Comparison of ENCODE assay signal across 8 cellular contexts in genomic region chr19:7917292-7918061, GRCh38. TPM values are rescaled to one million over a fixed set of nuclear protein-coding genes. Genes with fewer than 3 reads are reported as not detected.
DNase-seq lines count a peak whose midpoint lies in the region; ATAC-seq and TF ChIP-seq lines count a peak whose summit lies in the region.

No MANE protein-coding gene starts in this region.

- H3K27ac ChIP-seq in SK-N-SH (ENCODE audit: low read depth in 2 of 2, low read length in 1 of 2), result no peak overlapping the region
- peak overlapping the region; percentile 66 to 86 for H3K27ac ChIP-seq in right atrium auricular region

- 19% methylated on average over 16 of the region's 70 CpGs for WGBS in SK-N-SH (ENCODE audit: low lambda C conversion rate)

- POLR2A ChIA-PET in SK-N-SH (lab: Yijun Ruan, JAX), result interaction anchor here (1.0 to 2.2 kb wide), 6 partner anchors 10 to 55 kb away, joined by 3 to 6 read pairs (median 4); partner anchors contain the start of genes MAP2K7 and TIMM44

- in situ Hi-C loops in ACHN (cut with HindIII; ENCODE audit: low pct_ligation_motif_present, low pct_unique_long_range_greater_than_20kb, low sequenced_read_pairs), result no loop called here

- peaks cover 10% of the 10 kb centered on the region for H3F3A ChIP-seq in SK-N-SH (replicated peaks; ENCODE audit: insufficient read depth)

- no peak for ATAC-seq in GM21786 (IDR thresholded peaks at IDR 0.05; ENCODE audit: unreplicated experiment)

- H3K4me2 ChIP-seq in SK-N-SH, result 0 out of 2 replicates have a peak overlapping the region, but pooled peaks have one; percentile 57
- peak overlapping the region; percentile 80 for H3K4me2 ChIP-seq in skeletal muscle satellite cell (ENCODE audit: low read length)

- peaks cover 12% of the 10 kb centered on the region for H4K20me1 ChIP-seq in SK-N-SH (ENCODE audit: insufficient read depth)

- H3K27me3 ChIP-seq in SK-N-SH (ENCODE audit: insufficient read depth) (peaks cover 7% of the 10 kb centered on the region; the same call in 1 of the 2 replicates), adipocyte (replicated peaks; ENCODE audit: control insufficient read depth, insufficient read depth, low read length) (no peaks in the 10 kb centered on the region), right atrium auricular region (peaks cover 0 to 15% of the 10 kb centered on the region in 2 donors), skeletal muscle satellite cell (ENCODE audit: control insufficient read depth, insufficient read depth, low read length) (peaks cover 17% of the 10 kb centered on the region)

- TF ChIP-seq CTCF in GM20000 (IDR thresholded peaks at IDR 0.05; ENCODE audit: extremely low read depth, missing control alignments) (peak; percentile 48), SK-N-SH (IDR thresholded peaks at IDR 0.05) (peak; percentile 52), right atrium auricular region (IDR thresholded peaks at IDR 0.05) (peak in 1 of 2 donors; percentile 71)

- DNase-seq in ACHN (peak; percentile 64), GM20000 (ENCODE audit: low spot score) (peak; percentile 85), SK-N-SH (peak; percentile 83), adipocyte (ENCODE audit: low read depth) (peak; percentile 88), right atrium auricular region (ENCODE audit: low spot score) (no peak), middle frontal gyrus (ENCODE audit: extremely low spot score, low spot score) (no peak)

- peak overlapping the region in 1 of 2 experiments; percentile 24; a peak in 2 of 4 replicates for H3K4me3 ChIP-seq in SK-N-SH (ENCODE audit: low read depth in 2 of 2, low read length in 1 of 2)
- peak overlapping the region; percentile 55 for H3K4me3 ChIP-seq in adipocyte (ENCODE audit: low read length)
- H3K4me3 ChIP-seq in right atrium auricular region, result peak overlapping the region; percentile 35 to 47
- H3K4me3 ChIP-seq in skeletal muscle satellite cell (ENCODE audit: low read length), result peak overlapping the region; percentile 64

- peaks cover 15% of the 10 kb centered on the region; the same call in 1 of the 2 replicates for H3K79me2 ChIP-seq in SK-N-SH (ENCODE audit: insufficient read depth)

- peaks cover 10 to 29% of the 10 kb centered on the region in 2 experiments; a peak in 2 of 4 replicates for H3K4me1 ChIP-seq in SK-N-SH (ENCODE audit: control insufficient read depth in 1 of 2, insufficient read depth in 2 of 2, low read depth in 1 of 2, low read length in 1 of 2)
- H3K4me1 ChIP-seq in adipocyte (ENCODE audit: control insufficient read depth, insufficient read depth, low read length), result peaks cover 21% of the 10 kb centered on the region
- peaks cover 0 to 50% of the 10 kb centered on the region in 2 donors for H3K4me1 ChIP-seq in right atrium auricular region
- H3K4me1 ChIP-seq in skeletal muscle satellite cell (ENCODE audit: control insufficient read depth, insufficient read depth, low read length), result peaks cover 47% of the 10 kb centered on the region

- no peak for TF ChIP-seq EP300 in SK-N-SH (IDR thresholded peaks at IDR 0.05; ENCODE audit: borderline replicate concordance in 1 of 2, low read depth in 1 of 2, low read length in 1 of 2)

- H3K36me3 ChIP-seq in SK-N-SH (replicated peaks in 1 of 2; ENCODE audit: control insufficient read depth in 1 of 2, insufficient read depth in 2 of 2, low read length in 1 of 2) (peaks cover 0 to 18% of the 10 kb centered on the region in 2 experiments), adipocyte (ENCODE audit: control insufficient read depth, insufficient read depth, low read length, severe bottlenecking) (peaks cover 10% of the 10 kb centered on the region), right atrium auricular region (peaks cover 14% of the 10 kb centered on the region), skeletal muscle satellite cell (ENCODE audit: insufficient read depth, low read length) (peaks cover 11% of the 10 kb centered on the region)

- H2AFZ ChIP-seq in SK-N-SH (ENCODE audit: low read depth), result no peak overlapping the region

- H3K9me2 ChIP-seq in SK-N-SH, result no peaks in the 10 kb centered on the region

- H3K9me3 ChIP-seq in SK-N-SH (no peaks in the 10 kb centered on the region), adipocyte (ENCODE audit: control insufficient read depth, low read length) (no peaks in the 10 kb centered on the region), right atrium auricular region (no peaks in the 10 kb centered on the region), skeletal muscle satellite cell (replicated peaks; ENCODE audit: low read length) (no peaks in the 10 kb centered on the region)

- peak; percentile 32 for TF ChIP-seq RAD21 in SK-N-SH (IDR thresholded peaks at IDR 0.05; ENCODE audit: low read length)

- H3K9ac ChIP-seq in SK-N-SH (no peak overlapping the region), adipocyte (ENCODE audit: low read length) (peak overlapping the region; percentile 52), skeletal muscle satellite cell (ENCODE audit: low read depth, low read length) (peak overlapping the region; percentile 63)

- CTCF ChIA-PET in SK-N-SH (lab: Yijun Ruan, JAX), result interaction anchor here (0.7 to 5.0 kb wide), 10 partner anchors 9 to 84 kb away, joined by 3 to 36 read pairs (median 8); partner anchors contain the start of genes CTXN1, MAP2K7 and TIMM44

TF ChIP-seq in SK-N-SH, 30 proteins besides CTCF, POLR2A, EP300 and RAD21 (continues in another document):
- TF ChIP-seq, protein P1, sequence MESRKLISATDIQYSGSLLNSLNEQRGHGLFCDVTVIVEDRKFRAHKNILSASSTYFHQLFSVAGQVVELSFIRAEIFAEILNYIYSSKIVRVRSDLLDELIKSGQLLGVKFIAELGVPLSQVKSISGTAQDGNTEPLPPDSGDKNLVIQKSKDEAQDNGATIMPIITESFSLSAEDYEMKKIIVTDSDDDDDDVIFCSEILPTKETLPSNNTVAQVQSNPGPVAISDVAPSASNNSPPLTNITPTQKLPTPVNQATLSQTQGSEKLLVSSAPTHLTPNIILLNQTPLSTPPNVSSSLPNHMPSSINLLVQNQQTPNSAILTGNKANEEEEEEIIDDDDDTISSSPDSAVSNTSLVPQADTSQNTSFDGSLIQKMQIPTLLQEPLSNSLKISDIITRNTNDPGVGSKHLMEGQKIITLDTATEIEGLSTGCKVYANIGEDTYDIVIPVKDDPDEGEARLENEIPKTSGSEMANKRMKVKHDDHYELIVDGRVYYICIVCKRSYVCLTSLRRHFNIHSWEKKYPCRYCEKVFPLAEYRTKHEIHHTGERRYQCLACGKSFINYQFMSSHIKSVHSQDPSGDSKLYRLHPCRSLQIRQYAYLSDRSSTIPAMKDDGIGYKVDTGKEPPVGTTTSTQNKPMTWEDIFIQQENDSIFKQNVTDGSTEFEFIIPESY (IDR thresholded peaks at IDR 0.05; ENCODE audit: borderline replicate concordance, low read depth), result no peak
- TF ChIP-seq SIN3A (IDR thresholded peaks at IDR 0.05; ENCODE audit: borderline replicate concordance, low read depth, low read length) (no peak), USF1 (IDR thresholded peaks at IDR 0.05; ENCODE audit: borderline replicate concordance, low read depth) (no peak), NFIC (IDR thresholded peaks at IDR 0.05; ENCODE audit: borderline replicate concordance) (no peak), YY1 (IDR thresholded peaks at IDR 0.05; ENCODE audit: low read depth) (no peak), CHD2 (IDR thresholded peaks at IDR 0.05; ENCODE audit: low read length, partially characterized antibody) (no peak), FOXM1 (IDR thresholded peaks at IDR 0.05; ENCODE audit: low read depth) (no peak)
- TF ChIP-seq, protein P2, sequence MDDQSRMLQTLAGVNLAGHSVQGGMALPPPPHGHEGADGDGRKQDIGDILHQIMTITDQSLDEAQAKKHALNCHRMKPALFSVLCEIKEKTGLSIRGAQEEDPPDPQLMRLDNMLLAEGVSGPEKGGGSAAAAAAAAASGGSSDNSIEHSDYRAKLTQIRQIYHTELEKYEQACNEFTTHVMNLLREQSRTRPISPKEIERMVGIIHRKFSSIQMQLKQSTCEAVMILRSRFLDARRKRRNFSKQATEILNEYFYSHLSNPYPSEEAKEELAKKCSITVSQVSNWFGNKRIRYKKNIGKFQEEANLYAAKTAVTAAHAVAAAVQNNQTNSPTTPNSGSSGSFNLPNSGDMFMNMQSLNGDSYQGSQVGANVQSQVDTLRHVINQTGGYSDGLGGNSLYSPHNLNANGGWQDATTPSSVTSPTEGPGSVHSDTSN (IDR thresholded peaks at IDR 0.05), result no peak

RNA-seq across cellular contexts. Expression of gene SNAPC2, which starts 2.7 kb away (rescaled TPM):
- polyA plus RNA-seq in SK-N-SH (2012; rRNA removed), result 29.7 and 38.7 TPM in 2 replicates
- 15.2 and 23.9 TPM in 2 replicates for polyA plus RNA-seq in SK-N-SH (2012; cell fraction: cytosol; rRNA removed)
- polyA plus RNA-seq in SK-N-SH (2012; cell fraction: nucleus; rRNA removed), result 26.0 and 28.6 TPM in 2 replicates
- 10 to 100 TPM; 14.1 to 16.5 TPM for total RNA-seq in right atrium auricular region
- 39.8 and 44.8 TPM in 2 replicates for total RNA-seq in skeletal muscle satellite cell (2012; rRNA removed)

RNA-seq across cellular contexts. Expression of gene TGFBR3L, which starts 2.8 kb away (rescaled TPM):
- 0.78 and 0.87 TPM in 2 replicates for polyA plus RNA-seq in SK-N-SH (2012; rRNA removed)
- 0.71 and 0.79 TPM in 2 replicates for polyA plus RNA-seq in SK-N-SH (2012; cell fraction: cytosol; rRNA removed)
- polyA plus RNA-seq in SK-N-SH (2012; cell fraction: nucleus; rRNA removed), result 2.3 and 5.0 TPM in 2 replicates
- 10 to 100 TPM; 22.1 to 26.7 TPM for total RNA-seq in right atrium auricular region
- 0.25 TPM in 1 of 2 replicates, not detected in the other for total RNA-seq in skeletal muscle satellite cell (2012; rRNA removed)

RNA-seq across cellular contexts. Expression of gene CTXN1, which starts 8.5 kb away (rescaled TPM):
- 28.3 and 53.8 TPM in 2 replicates for polyA plus RNA-seq in SK-N-SH (2012; rRNA removed)
- polyA plus RNA-seq in SK-N-SH (2012; cell fraction: cytosol; rRNA removed), result 26.2 and 42.1 TPM in 2 replicates
- polyA plus RNA-seq in SK-N-SH (2012; cell fraction: nucleus; rRNA removed), result 29.2 and 60.3 TPM in 2 replicates
- 1 to 10 TPM; 1.7 to 4.2 TPM for total RNA-seq in right atrium auricular region
- total RNA-seq in skeletal muscle satellite cell (2012; rRNA removed), result 0.66 and 0.76 TPM in 2 replicates

RNA-seq across cellular contexts. Expression of gene MAP2K7, which starts 13.8 kb away (rescaled TPM):
- 13.0 and 13.6 TPM in 2 replicates for polyA plus RNA-seq in SK-N-SH (2012; rRNA removed)
- 6.2 and 9.7 TPM in 2 replicates for polyA plus RNA-seq in SK-N-SH (2012; cell fraction: cytosol; rRNA removed)
- polyA plus RNA-seq in SK-N-SH (2012; cell fraction: nucleus; rRNA removed), result 49.6 and 65.3 TPM in 2 replicates
- total RNA-seq in right atrium auricular region, result 10 to 100 TPM; 12.0 to 14.4 TPM
- total RNA-seq in skeletal muscle satellite cell (2012; rRNA removed), result 5.6 and 10.7 TPM in 2 replicates

RNA-seq across cellular contexts. Expression of gene TIMM44, which starts 26.0 kb away (rescaled TPM):
- polyA plus RNA-seq in SK-N-SH (2012; rRNA removed), result 49.7 and 50.9 TPM in 2 replicates
- 37.0 and 38.1 TPM in 2 replicates for polyA plus RNA-seq in SK-N-SH (2012; cell fraction: cytosol; rRNA removed)
- polyA plus RNA-seq in SK-N-SH (2012; cell fraction: nucleus; rRNA removed), result 97.2 and 112 TPM in 2 replicates
- total RNA-seq in right atrium auricular region, result 10 to 100 TPM; 49.1 to 64.1 TPM
- total RNA-seq in skeletal muscle satellite cell (2012; rRNA removed), result 46.5 and 66.9 TPM in 2 replicates

Comparison
In these comparisons a context has a peak if more than half of its experiments do, and no peak if none do; other contexts are left out.
1. DNase-seq: peak in ACHN (single experiment), GM20000 (single experiment), SK-N-SH (single experiment) and adipocyte (single experiment); none in right atrium auricular region (single experiment) and middle frontal gyrus (single experiment).
2. H3K27ac ChIP-seq: peak in right atrium auricular region (2 of 2); none in SK-N-SH (0 of 2).